Comparison of ENCODE assay signal across 22 cellular contexts in the genomic region with DNA sequence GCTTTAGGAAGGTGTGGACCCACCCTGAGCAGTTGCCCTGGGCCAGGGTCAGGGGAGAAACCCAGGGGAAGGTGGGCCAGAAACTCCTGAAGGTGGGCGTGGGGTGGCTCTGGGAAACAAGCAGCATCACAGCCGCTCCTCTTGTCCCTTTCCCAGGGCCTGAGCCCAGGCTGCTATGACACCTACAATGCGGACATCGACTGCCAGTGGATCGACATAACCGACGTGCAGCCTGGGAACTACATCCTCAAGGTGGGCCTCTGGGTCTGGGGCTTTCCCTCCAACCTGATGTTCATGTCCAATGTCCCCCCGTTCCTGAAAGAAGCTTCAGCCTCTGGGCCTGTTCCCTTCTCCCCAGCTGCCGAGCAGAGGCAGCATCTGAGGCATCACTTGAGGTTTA.
"Had no signal": no experiment of that assay in that cellular context is flagged by ENCODE, and none has a peak within 500 bp of the region (broad histone marks: within the 10 kb centered on the region; RNA-seq: fewer than 3 reads in every experiment).

No MANE protein-coding gene starts in this region.

- H3K9me3 ChIP-seq: mucosa of descending colon, neutrophil, right lobe of liver, stomach, tibial nerve had no signal

- H3K27me3 ChIP-seq: brain microvascular endothelial cell, neutrophil, right lobe of liver, stomach, tibial nerve had no signal

- DNase-seq: activated CD4-positive, alpha-beta T cell treated with anti-CD3 and anti-CD28 coated beads for 4 hours; activated CD4-positive, alpha-beta T cell treated with anti-CD3 and anti-CD28 coated beads, Interleukin-2, amount 50 U/mL, for 4 hours; activated effector memory CD4-positive, alpha-beta T cell treated with Interleukin-2 at 50 U/mL for 16 hours; activated naive CD4-positive, alpha-beta T cell treated with Interleukin-2 at 50 U/mL for 16 hours; brain microvascular endothelial cell; cortex of kidney; foreskin fibroblast; head of caudate nucleus; hippocampal formation; immature natural killer cell; kidney glomerular epithelial cell; mucosa of descending colon; stimulated activated CD4-positive, alpha-beta T cell treated with anti-CD3 and anti-CD28 coated beads, Interleukin-4, amount 100 ng/mL, for 24 hours; stomach; T-helper 1 cell had no signal

- ATAC-seq: esophagus mucosa; left lobe of liver; mucosa of descending colon; natural killer cell treated with Interleukin-12 subunit alpha and Interleukin-12 subunit beta and Interleukin-15 and Interleukin-18, amount 100 ng/mL, for 72 hours; right lobe of liver; stimulated activated memory B cell treated with anti-CD40 and anti-IgM and Interleukin-4, amounts not matched to agents 10 μg/mL and 1 μg/mL and 100 μg/mL, for 72 hours had no signal

- H3K36me3 ChIP-seq: neutrophil, right lobe of liver had no signal

- H3K4me3 ChIP-seq: mucosa of descending colon, right lobe of liver, stomach, tibial nerve had no signal

- H3K4me1 ChIP-seq: right lobe of liver had no signal

- H3K27ac ChIP-seq: brain microvascular endothelial cell, neutrophil, right lobe of liver, stomach, tibial nerve had no signal
